24 cellular contexts compared by ENCODE assay signal in genomic region chr5:175621971-175622370, GRCh38. TPM values are rescaled to one million over a fixed set of nuclear protein-coding genes. Genes with fewer than 3 reads are reported as not detected.
DNase-seq lines count a peak whose midpoint lies in the region; ATAC-seq and TF ChIP-seq lines count a peak whose summit lies in the region.
"Had no signal": no experiment of that assay in that cellular context is flagged by ENCODE, and none has a peak within 500 bp of the region (broad histone marks: within the 10 kb centered on the region; RNA-seq: fewer than 3 reads in every experiment).

No MANE protein-coding gene starts in this region.

- H3K4me2 ChIP-seq in mesendoderm (ENCODE audit: low read length): no peak overlapping the region
- H3K4me2 ChIP-seq: A549; BLaER1 treated with 17β-estradiol and CSF1 and Interleukin-3, amounts not matched to agents 10 nM and 100 nM had no signal

- H3K79me1 ChIP-seq in mesendoderm (ENCODE audit: low read length): no peaks in the 10 kb centered on the region

- in situ Hi-C loops in HAP-1 (cut with MboI; ENCODE audit: low sequenced_read_pairs): no loop called here

- no peak overlapping the region for H2BK15ac ChIP-seq in mesendoderm (replicated peaks; ENCODE audit: low read depth)

- H3K27me3 Mint-ChIP-seq in activated CD8-positive, alpha-beta memory T cell treated with anti-CD3 and anti-CD28 coated beads, Interleukin-2, amount 10 ng/mL, durations not matched to agents 7 days and 5 days: peaks cover 3% of the 10 kb centered on the region
- H3K27me3 Mint-ChIP-seq: CD4-positive, alpha-beta T cell had no signal

- CTCF ChIA-PET in activated CD8-positive, alpha-beta memory T cell treated with anti-CD3 and anti-CD28 coated beads, Interleukin-2, amount 10 ng/mL, durations not matched to agents 7 days and 5 days (lab: Charles Lee): no interaction called here

- no peak overlapping the region for H2BK120ac ChIP-seq in mesendoderm (ENCODE audit: low read depth, low read length)

- no peak overlapping the region for H3K4me3 ChIP-seq in HAP-1
- no peak overlapping the region for H3K4me3 ChIP-seq in mesendoderm (ENCODE audit: low read length)
- no peak overlapping the region for H3K4me3 ChIP-seq in psoas muscle
- H3K4me3 ChIP-seq: A549; BLaER1 treated with 17β-estradiol and CSF1 and Interleukin-3, amounts not matched to agents 10 nM and 100 nM; GM23248 had no signal

- H3K79me2 ChIP-seq in mesendoderm (ENCODE audit: control insufficient read depth, insufficient read depth, low read length): no peaks in the 10 kb centered on the region

- H3K4me1 ChIP-seq in HAP-1 (peaks cover 15% of the 10 kb centered on the region), mesendoderm (ENCODE audit: control insufficient read depth, low read depth, low read length) (no peaks in the 10 kb centered on the region), psoas muscle (no peaks in the 10 kb centered on the region)
- H3K4me1 ChIP-seq: A549, BE2C had no signal

- no peak overlapping the region for H3K4me3 Mint-ChIP-seq in activated CD8-positive, alpha-beta memory T cell treated with anti-CD3 and anti-CD28 coated beads, Interleukin-2, amount 10 ng/mL, durations not matched to agents 7 days and 5 days
- H3K4me3 Mint-ChIP-seq: CD14-positive monocyte; CD4-positive, alpha-beta T cell; CD8-positive, alpha-beta memory T cell; H9; HFFc6 had no signal

- no peak overlapping the region for H4K8ac ChIP-seq in mesendoderm (ENCODE audit: low read depth, low read length)

- no peak overlapping the region for H3K4ac ChIP-seq in mesendoderm (ENCODE audit: low read depth, low read length)

- no peak for TF ChIP-seq CTCF in psoas muscle (IDR thresholded peaks at IDR 0.05)

- peaks cover 4% of the 10 kb centered on the region for H3K36me3 Mint-ChIP-seq in activated CD8-positive, alpha-beta memory T cell treated with anti-CD3 and anti-CD28 coated beads, Interleukin-2, amount 10 ng/mL, durations not matched to agents 7 days and 5 days

- H4K5ac ChIP-seq in mesendoderm (ENCODE audit: low read length): no peak overlapping the region

- H3K9ac ChIP-seq in mesendoderm (ENCODE audit: low read length): no peak overlapping the region
- H3K9ac ChIP-seq: BLaER1 treated with 17β-estradiol and CSF1 and Interleukin-3, amounts not matched to agents 10 nM and 100 nM; GM23248 had no signal

- intact Hi-C loops in psoas muscle (cut with DNase I): no loop called here
- intact Hi-C loops in left cardiac atrium (cut with DNase I): no loop called here

- H3K27me3 ChIP-seq in HAP-1 (ENCODE audit: low read depth) (no peaks in the 10 kb centered on the region), mesendoderm (ENCODE audit: insufficient read depth, low read length, poor library complexity) (no peaks in the 10 kb centered on the region), psoas muscle (ENCODE audit: insufficient read depth in 3 of 3, low read length in 2 of 3) (no peaks in the 10 kb centered on the region)
- H3K27me3 ChIP-seq: BE2C had no signal

- H3K36me3 ChIP-seq in HAP-1 (replicated peaks): no peaks in the 10 kb centered on the region
- H3K36me3 ChIP-seq in mesendoderm (ENCODE audit: control insufficient read depth, insufficient read depth, low read length): no peaks in the 10 kb centered on the region
- no peaks in the 10 kb centered on the region for H3K36me3 ChIP-seq in psoas muscle (ENCODE audit: insufficient read depth in 1 of 2, low read depth in 1 of 2)
- H3K36me3 ChIP-seq: BE2C; BLaER1 treated with 17β-estradiol and CSF1 and Interleukin-3, amounts not matched to agents 10 nM and 100 nM had no signal

- no peak overlapping the region for H3K18ac ChIP-seq in mesendoderm (ENCODE audit: low read length)

- H3K9me3 ChIP-seq in HAP-1 (peaks cover 10% of the 10 kb centered on the region; the same call in 1 of the 2 replicates), psoas muscle (no peaks in the 10 kb centered on the region)
- H3K9me3 ChIP-seq: BE2C had no signal

- no peak overlapping the region for H3K27ac Mint-ChIP-seq in activated CD8-positive, alpha-beta memory T cell treated with anti-CD3 and anti-CD28 coated beads, Interleukin-2, amount 10 ng/mL, durations not matched to agents 7 days and 5 days
- H3K27ac Mint-ChIP-seq: CD14-positive monocyte; CD4-positive, alpha-beta T cell; CD8-positive, alpha-beta memory T cell; H9; HFFc6 had no signal

- peaks cover 6% of the 10 kb centered on the region for H3K9me3 Mint-ChIP-seq in activated CD8-positive, alpha-beta memory T cell treated with anti-CD3 and anti-CD28 coated beads, Interleukin-2, amount 10 ng/mL, durations not matched to agents 7 days and 5 days (ENCODE audit: low read depth)

- H3K23ac ChIP-seq in mesendoderm (ENCODE audit: low read length): no peak overlapping the region

- no peak overlapping the region for H2AK5ac ChIP-seq in mesendoderm (ENCODE audit: low read length)

- WGBS in mesendoderm (ENCODE audit: extremely low coverage, insufficient coverage, low lambda C conversion rate): no CpG with 5 or more reads among the region's 1 CpG
- 48 to 60% (median 52%) methylated on average over 1 of the region's 1 CpG for WGBS in psoas muscle, 3 donors

- ATAC-seq in psoas muscle (no peak), left cardiac atrium (no peak)
- no peak for ATAC-seq in activated CD8-positive, alpha-beta memory T cell treated with anti-CD3 and anti-CD28 coated beads, Interleukin-2, amount 10 ng/mL, durations not matched to agents 7 days and 5 days
- ATAC-seq: A549 had no signal

- DNase-seq in HAP-1 (ENCODE audit: low spot score in 2 of 2): peak; percentile 72 to 84
- peak; percentile 55 for DNase-seq in astrocyte of the hippocampus (ENCODE audit: low read depth, low spot score)
- DNase-seq in mesendoderm: peak; percentile 23
- no peak for DNase-seq in psoas muscle
- DNase-seq in left cardiac atrium: no peak
- no peak for DNase-seq in cerebellum (ENCODE audit: low spot score)
- DNase-seq in activated CD8-positive, alpha-beta memory T cell treated with anti-CD3 and anti-CD28 coated beads, Interleukin-2, amount 10 ng/mL, durations not matched to agents 7 days and 5 days: no peak
- DNase-seq: 8988T; ACHN; AML-193; BE2C; CD4-positive, alpha-beta T cell; CD8-positive, alpha-beta memory T cell; DMS 273 treated with DMSO at 0.1 percent for 48 hours; DMS79; EL; GF-D8; GM23248; H9; HFFc6 had no signal

- H2BK5ac ChIP-seq in mesendoderm (ENCODE audit: low read length): no peak overlapping the region

- no peak overlapping the region for H3K27ac ChIP-seq in mesendoderm (ENCODE audit: low read depth, low read length)
- no peak overlapping the region for H3K27ac ChIP-seq in psoas muscle
- H3K27ac ChIP-seq: A549; BLaER1 treated with 17β-estradiol and CSF1 and Interleukin-3, amounts not matched to agents 10 nM and 100 nM; GM23248 had no signal

- no peak overlapping the region for H3K56ac ChIP-seq in mesendoderm (ENCODE audit: low read length)

- no peaks in the 10 kb centered on the region for H3K4me1 Mint-ChIP-seq in activated CD8-positive, alpha-beta memory T cell treated with anti-CD3 and anti-CD28 coated beads, Interleukin-2, amount 10 ng/mL, durations not matched to agents 7 days and 5 days
- H3K4me1 Mint-ChIP-seq: CD8-positive, alpha-beta memory T cell had no signal

RNA-seq across cellular contexts. Expression of gene HRH2, which starts 35.9 kb away (rescaled TPM):
- polyA plus RNA-seq in mesendoderm (2013, experiment 1 of 2): 1.8 TPM
- 1.9 TPM for polyA plus RNA-seq in mesendoderm (2013, experiment 2 of 2)
- 1 to 10 TPM in 2 of 4 donors, under 1 TPM in 2; 0.49 to 7.0 (median 0.99) TPM for total RNA-seq in psoas muscle
- polyA plus RNA-seq in psoas muscle: under 1 TPM; 0.17 to 0.51 (median 0.18) TPM
- total RNA-seq in left cardiac atrium: 10 to 100 TPM; 20.0 to 24.3 TPM
- total RNA-seq in cerebellum: 4.0 TPM
- 10 to 100 TPM in 1 of 2 experiments, 1 to 10 TPM in 1; 6.8 to 21.4 TPM for total RNA-seq in activated CD8-positive, alpha-beta memory T cell treated with anti-CD3 and anti-CD28 coated beads, Interleukin-2, amount 10 ng/mL, durations not matched to agents 7 days and 5 days
- total RNA-seq: G401, GM23248, HFFc6 had no signal
- polyA plus RNA-seq: GM23248 had no signal

Comparison
In these comparisons a context has a peak if more than half of its experiments do, and no peak if none do; other contexts are left out.
1. DNase-seq: peak in HAP-1 (2 of 2), astrocyte of the hippocampus (single experiment) and mesendoderm (single experiment); none in psoas muscle (0 of 2), left cardiac atrium (single experiment), cerebellum (single experiment) and activated CD8-positive, alpha-beta memory T cell treated with anti-CD3 and anti-CD28 coated beads, Interleukin-2, amount 10 ng/mL, durations not matched to agents 7 days and 5 days (single experiment).